In the genomic region with DNA sequence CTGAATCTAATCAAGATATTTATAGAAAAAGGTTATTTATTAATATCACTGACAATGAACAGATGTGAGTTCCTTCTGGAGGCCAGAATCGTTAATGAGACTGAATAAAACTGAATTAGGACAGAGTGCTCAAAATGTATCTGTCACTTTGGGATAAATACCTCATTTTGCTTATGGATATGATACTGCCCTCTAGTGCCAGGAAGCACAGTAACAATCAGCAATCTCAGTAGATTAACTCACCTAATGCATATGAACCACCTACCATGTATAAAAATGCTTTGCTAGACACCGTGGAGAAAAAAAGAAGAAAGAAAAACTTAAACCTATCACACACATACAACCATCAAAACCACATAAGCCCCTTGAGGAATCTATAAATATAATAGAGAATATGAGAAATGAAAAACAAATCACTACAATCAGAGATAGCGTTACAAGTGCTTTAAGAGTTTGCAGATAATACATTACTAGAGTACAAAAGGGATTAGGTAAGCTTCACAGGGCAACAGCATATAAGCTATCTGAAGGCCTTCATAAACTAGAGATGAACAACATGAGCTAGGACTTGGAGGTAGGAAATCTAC, we compare ENCODE assay signal across 8 cellular contexts.
DNase-seq lines count a peak whose midpoint lies in the region; ATAC-seq and TF ChIP-seq lines count a peak whose summit lies in the region.

No MANE protein-coding gene starts in this region.

- no peaks in the 10 kb centered on the region for H3K36me3 Mint-ChIP-seq in activated CD4-positive, alpha-beta T cell treated with anti-CD3 and anti-CD28 coated beads for 36 hours (ENCODE audit: low read depth)
- no peaks in the 10 kb centered on the region for H3K36me3 Mint-ChIP-seq in activated T-helper 17 cell treated with anti-CD3 and anti-CD28 coated beads, Interleukin-2, amount 50 U/mL, for 72 hours (ENCODE audit: low read depth)

- peak; percentile 68 for TF ChIP-seq CTCF in kidney epithelial cell (IDR thresholded peaks at IDR 0.05; ENCODE audit: insufficient read depth, low read length, poor library complexity, severe bottlenecking)

- DNase-seq in activated CD4-positive, alpha-beta T cell treated with anti-CD3 and anti-CD28 coated beads for 36 hours: no peak
- no peak for DNase-seq in activated CD4-positive, alpha-beta T cell treated with anti-CD3 and anti-CD28 coated beads, Interleukin-2, amount 50 U/mL, for 4 hours
- peak; percentile 47 to 63 for DNase-seq in Kasumi-1 (lab: John Stamatoyannopoulos, UW)
- DNase-seq in kidney epithelial cell (ENCODE audit: low read depth): no peak
- no peak for DNase-seq in NCI-H1048 (lab: John Stamatoyannopoulos, UW)
- no peak for DNase-seq in GDM1 (lab: John Stamatoyannopoulos, UW)

- no peaks in the 10 kb centered on the region for H3K27me3 Mint-ChIP-seq in activated CD4-positive, alpha-beta T cell treated with anti-CD3 and anti-CD28 coated beads for 36 hours
- H3K27me3 Mint-ChIP-seq in activated T-helper 17 cell treated with anti-CD3 and anti-CD28 coated beads, Interleukin-2, amount 50 U/mL, for 72 hours: no peaks in the 10 kb centered on the region

- CTCF ChIA-PET in activated CD4-positive, alpha-beta T cell treated with anti-CD3 and anti-CD28 coated beads for 36 hours (lab: Charles Lee): interaction anchor here (0.5 to 4.1 kb wide), 28 partner anchors 8 to 508 kb away, joined by 3 to 64 read pairs (median 4); a partner anchor contains a TSS

- no peaks in the 10 kb centered on the region for H3K36me3 ChIP-seq in kidney epithelial cell (ENCODE audit: control insufficient read depth, insufficient read depth, low read length)

- POLR2A ChIA-PET in activated CD4-positive, alpha-beta T cell treated with anti-CD3 and anti-CD28 coated beads for 36 hours (lab: Charles Lee): no interaction called here

- H3K27me3 ChIP-seq in kidney epithelial cell (ENCODE audit: control insufficient read depth, insufficient read depth, low read length): no peaks in the 10 kb centered on the region

- peak; percentile 64 for ATAC-seq in activated CD4-positive, alpha-beta T cell treated with anti-CD3 and anti-CD28 coated beads for 36 hours
- ATAC-seq in activated T-helper 17 cell treated with anti-CD3 and anti-CD28 coated beads, Interleukin-2, amount 50 U/mL, for 72 hours (replicated peaks): peak; percentile 71
- no peak for ATAC-seq in GM18519 (IDR thresholded peaks at IDR 0.05; ENCODE audit: low FRiP score, unreplicated experiment)

- intact Hi-C loops in activated CD4-positive, alpha-beta T cell treated with anti-CD3 and anti-CD28 coated beads for 36 hours (cut with DNase I, micrococcal nuclease): loop anchor here (1.0 kb wide), 2 partner anchors 50 to 159 kb away; no protein-coding TSS in a partner anchor

- H3K4me3 ChIP-seq in kidney epithelial cell (ENCODE audit: low read depth, low read length): no peak overlapping the region

- no peak overlapping the region for H3K4me3 Mint-ChIP-seq in activated CD4-positive, alpha-beta T cell treated with anti-CD3 and anti-CD28 coated beads for 36 hours
- H3K4me3 Mint-ChIP-seq in activated T-helper 17 cell treated with anti-CD3 and anti-CD28 coated beads, Interleukin-2, amount 50 U/mL, for 72 hours: no peak overlapping the region

- peaks cover 45% of the 10 kb centered on the region for H3K4me1 Mint-ChIP-seq in activated CD4-positive, alpha-beta T cell treated with anti-CD3 and anti-CD28 coated beads for 36 hours
- peaks cover 14% of the 10 kb centered on the region for H3K4me1 Mint-ChIP-seq in activated T-helper 17 cell treated with anti-CD3 and anti-CD28 coated beads, Interleukin-2, amount 50 U/mL, for 72 hours

- no peaks in the 10 kb centered on the region for H3K9me3 Mint-ChIP-seq in activated CD4-positive, alpha-beta T cell treated with anti-CD3 and anti-CD28 coated beads for 36 hours (ENCODE audit: low read depth)
- H3K9me3 Mint-ChIP-seq in activated T-helper 17 cell treated with anti-CD3 and anti-CD28 coated beads, Interleukin-2, amount 50 U/mL, for 72 hours: no peaks in the 10 kb centered on the region

- no peak overlapping the region for H3K27ac Mint-ChIP-seq in activated CD4-positive, alpha-beta T cell treated with anti-CD3 and anti-CD28 coated beads for 36 hours
- H3K27ac Mint-ChIP-seq in activated T-helper 17 cell treated with anti-CD3 and anti-CD28 coated beads, Interleukin-2, amount 50 U/mL, for 72 hours: no peak overlapping the region

Comparison
In these comparisons a context has a peak if more than half of its experiments do, and no peak if none do; other contexts are left out.
1. DNase-seq: peak in Kasumi-1 (2 of 2); none in activated CD4-positive, alpha-beta T cell treated with anti-CD3 and anti-CD28 coated beads for 36 hours (single experiment), activated CD4-positive, alpha-beta T cell treated with anti-CD3 and anti-CD28 coated beads, Interleukin-2, amount 50 U/mL, for 4 hours (0 of 2), kidney epithelial cell (single experiment), NCI-H1048 (single experiment) and GDM1 (single experiment).